In genomic region chr1:145872421-145872891, GRCh38 we compare ENCODE assay signal across 9 cellular contexts. TPM values are rescaled to one million over a fixed set of nuclear protein-coding genes. Genes with fewer than 3 reads are reported as not detected.
DNase-seq lines count a peak whose midpoint lies in the region; ATAC-seq, FAIRE-seq and TF ChIP-seq lines count a peak whose summit lies in the region.
"Had no signal": no experiment of that assay in that cellular context is flagged by ENCODE, and none has a peak within 500 bp of the region (broad histone marks: within the 10 kb centered on the region; RNA-seq: fewer than 3 reads in every experiment).

No MANE protein-coding gene starts in this region.

- H3K4me3 Mint-ChIP-seq in IgD-negative memory B cell = peak overlapping the region; percentile 60 to 92 (median 84)
- peak overlapping the region; percentile 78 to 81 for H3K4me3 Mint-ChIP-seq in stimulated activated naive B cell treated with anti-CD40 and anti-IgM and Interleukin-4, amounts not matched to agents 10 μg/mL and 1 μg/mL and 100 μg/mL, for 72 hours

- H3K36me3 ChIP-seq in mammary epithelial cell (ENCODE audit: insufficient read depth, low read length) = no peaks in the 10 kb centered on the region

- in situ Hi-C loops in mammary epithelial cell (cut with MboI; ENCODE audit: low sequenced_read_pairs in 2 of 2) = no loop called here

- 39% methylated on average over 7 of the region's 19 CpGs for WGBS in mammary epithelial cell (ENCODE audit: low coverage, missing lambda C conversion rate)

- BruUV-seq in mammary epithelial cell (replicated peaks; lab: Mats Ljungman, UMichigan) = no TSS peak

- peaks cover 13% of the 10 kb centered on the region for H3K4me1 ChIP-seq in mammary epithelial cell (ENCODE audit: insufficient read depth, low read length)

- FAIRE-seq in urothelium cell line (lab: Jason Lieb, UNC) = no peak

- H3K36me3 Mint-ChIP-seq in IgD-negative memory B cell = no peaks in the 10 kb centered on the region
- no peaks in the 10 kb centered on the region for H3K36me3 Mint-ChIP-seq in stimulated activated naive B cell treated with anti-CD40 and anti-IgM and Interleukin-4, amounts not matched to agents 10 μg/mL and 1 μg/mL and 100 μg/mL, for 72 hours

- no peaks in the 10 kb centered on the region for H3K9me3 Mint-ChIP-seq in IgD-negative memory B cell
- no peaks in the 10 kb centered on the region for H3K9me3 Mint-ChIP-seq in stimulated activated naive B cell treated with anti-CD40 and anti-IgM and Interleukin-4, amounts not matched to agents 10 μg/mL and 1 μg/mL and 100 μg/mL, for 72 hours

- H2AFZ ChIP-seq in mammary epithelial cell (ENCODE audit: low read depth, low read length) = peak overlapping the region; percentile 97

- CTCF ChIA-PET in mammary epithelial cell (lab: Charles Lee; ENCODE audit: low non-redundant PET) = no interaction called here

- no peaks in the 10 kb centered on the region for H3K27me3 ChIP-seq in mammary epithelial cell (ENCODE audit: insufficient read depth, low read length)

- peaks cover 5 to 16% (median 7%) of the 10 kb centered on the region in 3 donors for H3K4me1 Mint-ChIP-seq in IgD-negative memory B cell
- H3K4me1 Mint-ChIP-seq in stimulated activated naive B cell treated with anti-CD40 and anti-IgM and Interleukin-4, amounts not matched to agents 10 μg/mL and 1 μg/mL and 100 μg/mL, for 72 hours = peaks cover 13 to 20% of the 10 kb centered on the region in 2 donors

- no peaks in the 10 kb centered on the region for H4K20me1 ChIP-seq in mammary epithelial cell (ENCODE audit: insufficient read depth, low read length)

- peak overlapping the region; percentile 57 for H3K9ac ChIP-seq in mammary epithelial cell (ENCODE audit: insufficient read depth, low read length)

- peak overlapping the region in 1 of 3 donors; percentile 15 for H3K27ac Mint-ChIP-seq in IgD-negative memory B cell
- peak overlapping the region; percentile 59 for H3K27ac Mint-ChIP-seq in stimulated activated naive B cell treated with anti-CD40 and anti-IgM and Interleukin-4, amounts not matched to agents 10 μg/mL and 1 μg/mL and 100 μg/mL, for 72 hours

- no peak for TF ChIP-seq CTCF in mammary epithelial cell (conservative IDR thresholded peaks at IDR 0.05 in 1 of 2, IDR thresholded peaks at IDR 0.05 in 1 of 2; ENCODE audit: extremely low read depth in 1 of 2, insufficient read depth in 1 of 2, low read depth in 1 of 2, low read length in 2 of 2)

- dilution Hi-C loops in mammary epithelial cell (cut with HindIII; ENCODE audit: low sequenced_read_pairs) = no loop called here

- H3K9me3 ChIP-seq in mammary epithelial cell (replicated peaks; ENCODE audit: insufficient read depth, low read length) = no peaks in the 10 kb centered on the region

- no peak overlapping the region for H3K27ac ChIP-seq in mammary epithelial cell (ENCODE audit: insufficient read depth, low read depth, low read length)

- intact Hi-C loops in mammary epithelial cell (cut with micrococcal nuclease) = loop anchor here (5.0 kb wide), 1 partner anchor 45 kb away; the partner anchor contains the start of gene PEX11B

- ATAC-seq in stimulated activated naive B cell treated with anti-CD40 and anti-IgM and Interleukin-4, amounts not matched to agents 10 μg/mL and 1 μg/mL and 100 μg/mL, for 72 hours (replicated peaks) = peak in 1 of 2 donors; percentile 22
- no peak for ATAC-seq in GM19328 (IDR thresholded peaks at IDR 0.05; ENCODE audit: unreplicated experiment)
- ATAC-seq: HCT116 had no signal

- no peak for DNase-seq in mammary epithelial cell
- DNase-seq in left kidney (ENCODE audit: low read depth, low spot score) = peak; percentile 65
- DNase-seq in stimulated activated naive B cell treated with anti-CD40 and anti-IgM and Interleukin-4, amounts not matched to agents 10 μg/mL and 1 μg/mL and 100 μg/mL, for 72 hours = no peak
- DNase-seq in urothelium cell line (ENCODE audit: low spot score) = no peak
- no peak for DNase-seq in NK-92 treated with Interleukin-12 subunit alpha and Interleukin-12 subunit beta, amount 100 ng/mL, for 24 hours (lab: John Stamatoyannopoulos, UW)
- DNase-seq in dermis blood vessel endothelial cell = no peak

- no peaks in the 10 kb centered on the region for H3K79me2 ChIP-seq in mammary epithelial cell (ENCODE audit: insufficient read depth, low read length)

- peak overlapping the region; percentile 95 for H3K4me2 ChIP-seq in mammary epithelial cell (ENCODE audit: insufficient read depth, low read depth, low read length)

- H3K4me3 ChIP-seq in mammary epithelial cell (replicated peaks in 1 of 3; ENCODE audit: insufficient read depth in 1 of 3, low read depth in 2 of 3, low read length in 3 of 3) = peak overlapping the region in 2 of 3 experiments; percentile 27 to 39

- peaks cover 11% of the 10 kb centered on the region for H3K27me3 Mint-ChIP-seq in IgD-negative memory B cell
- H3K27me3 Mint-ChIP-seq in stimulated activated naive B cell treated with anti-CD40 and anti-IgM and Interleukin-4, amounts not matched to agents 10 μg/mL and 1 μg/mL and 100 μg/mL, for 72 hours = peaks cover 25 to 36% of the 10 kb centered on the region in 2 donors

RNA-seq across cellular contexts. Expression of gene ANKRD35, which starts 13.2 kb away (rescaled TPM):
- not detected for polyA plus RNA-seq in IgD-negative memory B cell
- total RNA-seq in mammary epithelial cell = under 1 TPM; 0.33 to 0.66 TPM
- polyA plus RNA-seq in mammary epithelial cell = 0.67 TPM
- 4.8 TPM for polyA minus RNA-seq in mammary epithelial cell
- 0.09 and 0.17 TPM in 2 replicates for total RNA-seq in dermis blood vessel endothelial cell

RNA-seq across cellular contexts. Expression of gene PIAS3, which starts 13.6 kb away (rescaled TPM):
- polyA plus RNA-seq in IgD-negative memory B cell (16.9 TPM), mammary epithelial cell (40.5 TPM)
- total RNA-seq in mammary epithelial cell (10 to 100 TPM; 21.7 to 58.8 TPM), dermis blood vessel endothelial cell (6.1 and 10.7 TPM in 2 replicates)
- polyA minus RNA-seq in mammary epithelial cell = 89.4 TPM

RNA-seq across cellular contexts. Expression of gene NUDT17, which starts 27.0 kb away (rescaled TPM):
- 4.2 TPM for polyA plus RNA-seq in IgD-negative memory B cell
- total RNA-seq in mammary epithelial cell = 1 to 10 TPM; 2.7 to 4.3 TPM
- polyA plus RNA-seq in mammary epithelial cell = 2.5 TPM
- polyA minus RNA-seq in mammary epithelial cell = not detected
- total RNA-seq in dermis blood vessel endothelial cell = 2.4 TPM in 2 replicates

RNA-seq across cellular contexts. Expression of gene ITGA10, which starts 37.4 kb away (rescaled TPM):
- not detected for polyA plus RNA-seq in IgD-negative memory B cell
- 1 to 10 TPM; 1.3 to 9.0 TPM for total RNA-seq in mammary epithelial cell
- polyA plus RNA-seq in mammary epithelial cell = 5.1 TPM
- 0.41 TPM for polyA minus RNA-seq in mammary epithelial cell
- total RNA-seq in dermis blood vessel endothelial cell = 3.9 and 4.6 TPM in 2 replicates

RNA-seq across cellular contexts. Expression of gene PEX11B, which starts 46.1 kb away (rescaled TPM):
- polyA plus RNA-seq in IgD-negative memory B cell (42.3 TPM), mammary epithelial cell (31.0 TPM)
- total RNA-seq in mammary epithelial cell (10 to 100 TPM; 30.4 to 36.3 TPM), dermis blood vessel endothelial cell (34.0 and 41.4 TPM in 2 replicates)
- 17.2 TPM for polyA minus RNA-seq in mammary epithelial cell
